Comparison of ENCODE assay signal across 8 cellular contexts in the genomic region with DNA sequence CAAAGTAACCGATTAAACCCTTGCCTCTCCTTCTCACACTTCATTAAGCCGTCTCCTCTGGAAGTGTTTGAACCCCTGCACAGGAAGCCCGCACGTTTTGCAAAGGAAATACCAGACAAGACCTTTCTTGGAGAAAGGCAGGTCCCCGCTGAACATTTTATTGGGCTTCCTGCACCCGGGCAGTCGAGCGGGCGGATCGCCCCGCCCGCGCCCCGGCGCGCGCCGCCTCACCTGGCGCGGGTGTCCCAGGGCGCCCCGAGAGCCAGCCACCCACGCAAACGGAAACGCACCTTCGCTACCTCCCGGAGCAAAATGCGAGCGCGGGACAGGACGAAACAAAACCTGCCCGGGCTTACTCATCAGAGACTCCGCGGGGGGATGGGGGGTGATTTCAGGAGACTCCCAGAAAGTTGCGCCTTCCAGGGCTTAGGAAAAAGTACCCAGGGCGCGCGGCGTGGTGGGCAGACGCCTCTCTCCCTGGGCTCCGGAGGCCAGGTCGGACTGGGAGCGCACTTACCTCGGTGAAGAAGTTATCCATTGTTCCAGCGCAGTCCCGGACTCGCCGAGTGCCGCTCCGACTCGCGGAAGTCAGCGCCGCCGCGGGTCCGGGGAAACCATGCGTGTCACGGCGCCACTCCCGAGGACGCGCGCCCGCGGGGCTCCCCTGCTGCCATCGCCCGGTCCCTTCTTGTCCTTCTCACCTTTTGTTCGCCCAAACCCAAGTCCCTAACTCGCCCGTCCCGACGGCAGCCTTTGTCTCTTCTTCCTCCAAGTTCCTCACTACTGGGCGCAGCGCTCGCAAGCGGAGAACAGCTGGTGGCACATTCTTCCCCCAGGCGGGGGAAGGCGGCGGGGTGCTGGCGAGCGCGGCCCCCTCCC. TPM values are rescaled to one million over a fixed set of nuclear protein-coding genes. Genes with fewer than 3 reads are reported as not detected.
DNase-seq lines count a peak whose midpoint lies in the region; ATAC-seq, FAIRE-seq and TF ChIP-seq lines count a peak whose summit lies in the region.

No MANE protein-coding gene starts in this region.

- no peak for FAIRE-seq in A549 (lab: Jason Lieb, UNC)

- DNase-seq in A549 (ENCODE audit: low read depth in 1 of 2, low spot score in 1 of 2) (peak; percentile 39 to 41), NT2/D1 (ENCODE audit: low read depth, low spot score) (no peak), astrocyte of the spinal cord (ENCODE audit: low read depth, low spot score) (peak; percentile 67), iPS-NIHi11 (ENCODE audit: low spot score) (peak; percentile 47)

- no peak; a peak in 1 of 5 replicates for TF ChIP-seq RAD21 in A549 (conservative IDR thresholded peaks at IDR 0.05 in 1 of 2, IDR thresholded peaks at IDR 0.05 in 1 of 2)

- POLR2A ChIA-PET in A549 (lab: Yijun Ruan, JAX), result interaction anchor here (0.5 to 1.5 kb wide), 24 partner anchors 26 to 255 kb away, joined by 3 to 15 read pairs (median 4); no protein-coding TSS in a partner anchor

- H3K4me1 ChIP-seq in A549, result peaks cover 32% of the 10 kb centered on the region
- peaks cover 4% of the 10 kb centered on the region for H3K4me1 ChIP-seq in NT2/D1 (ENCODE audit: insufficient read depth, insufficient read length)

- no peaks in the 10 kb centered on the region for H3K9me3 ChIP-seq in A549
- no peaks in the 10 kb centered on the region for H3K9me3 ChIP-seq in NT2/D1 (ENCODE audit: insufficient read depth, low read length)

- H3K27ac ChIP-seq in A549 (peak overlapping the region; percentile 89 to 95), skin epidermis (peak overlapping the region; percentile 63 to 96 (median 87))

- H3K9ac ChIP-seq in NT2/D1 (ENCODE audit: insufficient read length, low read depth), result peak overlapping the region; percentile 80

- TF ChIP-seq CTCF in A549 (IDR thresholded peaks at IDR 0.05), result no peak
- no peak for TF ChIP-seq CTCF in astrocyte of the spinal cord (IDR thresholded peaks at IDR 0.05; ENCODE audit: low read depth, low read length)

- no peak for TF ChIP-seq POLR2A in A549 (IDR thresholded peaks at IDR 0.05; ENCODE audit: low read length)

- no peak for TF ChIP-seq EP300 in A549 (IDR thresholded peaks at IDR 0.05)

- peaks cover 6% of the 10 kb centered on the region for H3K36me3 ChIP-seq in NT2/D1 (ENCODE audit: insufficient read depth, insufficient read length, low read length)

- in situ Hi-C loops in astrocyte of the spinal cord (cut with HindIII; ENCODE audit: low sequenced_read_pairs), result no loop called here

- H3K27me3 ChIP-seq in NT2/D1 (ENCODE audit: insufficient read depth, insufficient read length), result peaks cover 54% of the 10 kb centered on the region

- H3K4me2 ChIP-seq in A549, result peak overlapping the region; percentile 67

- CTCF ChIA-PET in A549 (lab: Yijun Ruan, JAX), result interaction anchor here (0.8 to 2.6 kb wide), 6 partner anchors 11 to 268 kb away, joined by 3 to 13 read pairs (median 5); no protein-coding TSS in a partner anchor

- H3K4me3 ChIP-seq in A549 (peak overlapping the region; percentile 89), NT2/D1 (ENCODE audit: insufficient read length, low read depth) (peak overlapping the region; percentile 80), astrocyte of the spinal cord (ENCODE audit: low read depth, low read length) (peak overlapping the region; percentile 88), skin epidermis (peak overlapping the region; percentile 59 to 84 (median 80))

- under 1% methylated on average over 65 of the region's 83 CpGs for WGBS in A549 (ENCODE audit: missing lambda C conversion rate)

- ATAC-seq in A549, result peak; percentile 37 to 58
- peak; percentile 46 for ATAC-seq in GM18502 (IDR thresholded peaks at IDR 0.05; ENCODE audit: poor library complexity, unreplicated experiment)
- peak; percentile 44 for ATAC-seq in HG03064 (IDR thresholded peaks at IDR 0.05; ENCODE audit: low read depth, unreplicated experiment)
- ATAC-seq in GM21717 (IDR thresholded peaks at IDR 0.05; ENCODE audit: unreplicated experiment), result no peak

TF ChIP-seq in A549, 52 proteins besides CTCF, POLR2A, EP300 and RAD21:
- TF ChIP-seq ELK1 (IDR thresholded peaks at IDR 0.05; ENCODE audit: low read depth, low read length) (no peak), JUN (IDR thresholded peaks at IDR 0.05) (0 out of 5 replicates have a peak, but pooled peaks of 1 of the 2 experiments have one; percentile 0), FOXS1 (CRISPR knock-in tag; IDR thresholded peaks at IDR 0.05) (0 out of 2 replicates have a peak, but pooled peaks have one; percentile 29), HDAC2 (IDR thresholded peaks at IDR 0.05) (no peak; the same call in 1 of the 2 replicates)

RNA-seq across cellular contexts. Expression of gene MYO10, which starts 0.6 kb away (rescaled TPM):
- polyA plus RNA-seq in A549 (2011; rRNA removed) (68.0 and 132 TPM in 2 replicates), A549 (2017; fragmentation: RNase III; extraction: RNeasy Plus Mini Kit Qiagen cat#74134 plus additional on column Dnase treatment) (68.5 to 71.5 TPM (median 68.9 TPM) in 3 replicates)
- polyA plus RNA-seq in A549 (2012; cell fraction: cytosol; rRNA removed), result 28.5 and 36.3 TPM in 2 replicates
- polyA plus RNA-seq in A549 (2012; cell fraction: nucleus; rRNA removed), result 35.8 and 50.4 TPM in 2 replicates
- 236 and 309 TPM in 2 replicates for polyA minus RNA-seq in A549 (2011; rRNA and poly(A)+ RNA removed)
